Comparison of ENCODE assay signal across 1 cellular context in the genomic region with DNA sequence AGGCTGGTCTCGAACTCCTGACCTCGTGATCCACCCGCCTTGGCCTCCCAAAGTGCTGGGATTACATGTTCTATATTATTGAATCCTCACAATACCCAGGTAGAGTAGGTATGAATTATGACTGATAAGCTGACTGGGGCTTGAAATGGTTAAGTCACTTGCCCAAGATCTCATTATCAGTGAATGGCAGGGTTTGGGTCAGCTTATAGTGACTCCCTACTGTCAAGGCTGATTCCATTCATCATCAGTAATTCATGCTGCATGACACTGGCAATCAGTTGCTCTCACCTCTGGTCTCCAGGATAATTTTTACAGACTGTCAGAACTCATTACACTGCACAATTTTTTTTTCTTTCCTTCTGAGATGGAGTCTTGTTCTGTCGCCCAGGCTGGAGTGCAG.
TF ChIP-seq lines count a peak whose summit lies in the region.

No MANE protein-coding gene starts in this region.

TF ChIP-seq in K562, 482 proteins besides CTCF, POLR2A, EP300 and RAD21 (continued from another document):
- TF ChIP-seq, protein P1, sequence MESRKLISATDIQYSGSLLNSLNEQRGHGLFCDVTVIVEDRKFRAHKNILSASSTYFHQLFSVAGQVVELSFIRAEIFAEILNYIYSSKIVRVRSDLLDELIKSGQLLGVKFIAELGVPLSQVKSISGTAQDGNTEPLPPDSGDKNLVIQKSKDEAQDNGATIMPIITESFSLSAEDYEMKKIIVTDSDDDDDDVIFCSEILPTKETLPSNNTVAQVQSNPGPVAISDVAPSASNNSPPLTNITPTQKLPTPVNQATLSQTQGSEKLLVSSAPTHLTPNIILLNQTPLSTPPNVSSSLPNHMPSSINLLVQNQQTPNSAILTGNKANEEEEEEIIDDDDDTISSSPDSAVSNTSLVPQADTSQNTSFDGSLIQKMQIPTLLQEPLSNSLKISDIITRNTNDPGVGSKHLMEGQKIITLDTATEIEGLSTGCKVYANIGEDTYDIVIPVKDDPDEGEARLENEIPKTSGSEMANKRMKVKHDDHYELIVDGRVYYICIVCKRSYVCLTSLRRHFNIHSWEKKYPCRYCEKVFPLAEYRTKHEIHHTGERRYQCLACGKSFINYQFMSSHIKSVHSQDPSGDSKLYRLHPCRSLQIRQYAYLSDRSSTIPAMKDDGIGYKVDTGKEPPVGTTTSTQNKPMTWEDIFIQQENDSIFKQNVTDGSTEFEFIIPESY (CRISPR knock-in tag; IDR thresholded peaks at IDR 0.05): no peak
